Comparison of ENCODE assay signal across 9 cellular contexts in the genomic region with DNA sequence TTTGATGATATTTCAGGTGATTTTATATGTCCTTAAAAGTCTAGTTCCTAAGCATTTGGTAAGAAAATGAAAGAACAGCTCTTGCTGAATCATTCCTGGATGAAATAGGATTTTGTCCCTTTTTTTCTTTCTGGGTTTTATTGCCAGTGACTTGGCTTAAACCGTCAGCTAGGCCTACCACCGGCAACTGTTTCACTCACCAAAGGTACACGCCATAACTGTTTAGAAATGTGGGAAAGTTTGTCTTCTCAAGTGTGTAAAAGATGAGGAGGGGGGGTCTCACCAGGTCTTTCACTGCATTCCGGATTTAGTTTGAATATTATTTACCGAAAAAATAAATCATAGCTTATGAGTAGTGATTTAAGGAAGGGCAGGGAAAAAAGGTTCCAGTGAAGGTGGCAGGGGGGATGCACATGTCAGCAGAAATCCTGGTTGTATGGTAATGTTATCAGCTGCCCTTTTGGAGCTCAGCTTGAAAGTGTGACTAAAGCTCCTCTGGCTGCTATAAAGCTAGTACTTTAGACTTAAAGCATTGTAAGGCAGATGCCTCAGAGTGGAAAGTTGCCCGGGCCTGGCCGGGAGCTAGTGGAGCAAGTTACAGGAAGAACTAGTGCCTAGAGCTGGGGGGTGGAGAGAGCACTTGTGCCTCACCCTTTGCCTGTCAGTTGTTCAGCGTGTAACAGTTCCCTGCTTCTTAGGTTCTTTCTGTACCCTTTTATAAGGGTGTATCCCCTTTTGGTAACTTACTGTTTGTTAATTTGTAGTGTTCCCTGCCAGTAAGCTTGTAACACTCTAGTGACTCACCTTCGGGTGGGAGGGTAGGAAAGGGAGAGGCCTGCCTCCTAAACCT. TPM values are rescaled to one million over a fixed set of nuclear protein-coding genes. Genes with fewer than 3 reads are reported as not detected.
A peak's percentile ranks its signal among the peaks of the same experiment; 100 is the strongest.
DNase-seq lines count a peak whose midpoint lies in the region; ATAC-seq, FAIRE-seq and TF ChIP-seq lines count a peak whose summit lies in the region.
"Had no signal": no experiment of that assay in that cellular context is flagged by ENCODE, and none has a peak within 500 bp of the region (broad histone marks: within the 10 kb centered on the region; RNA-seq: fewer than 3 reads in every experiment).

No MANE protein-coding gene starts in this region.

- intact Hi-C loops in GM12878 (cut with micrococcal nuclease; ENCODE audit: unreplicated experiment): loop anchor here (5.0 kb wide), 3 partner anchors 149 to 686 kb away; a partner anchor contains a TSS

- ATAC-seq in GM12878 (peak; percentile 7), HG03439 (IDR thresholded peaks at IDR 0.05; ENCODE audit: unreplicated experiment) (no peak), GM18861 (IDR thresholded peaks at IDR 0.05; ENCODE audit: unreplicated experiment) (no peak), GM18858 (IDR thresholded peaks at IDR 0.05; ENCODE audit: unreplicated experiment) (no peak)

- H3K9ac ChIP-seq in GM12878 (ENCODE audit: control insufficient read depth, insufficient read depth, low read length): peak overlapping the region; percentile 76

- H3K36me3 ChIP-seq in Peyer's patch: no peaks in the 10 kb centered on the region
- no peaks in the 10 kb centered on the region for H3K36me3 ChIP-seq in GM12878 (ENCODE audit: control insufficient read depth in 2 of 2, insufficient read depth in 2 of 2, low read length in 1 of 2)
- H3K36me3 ChIP-seq in small intestine (ENCODE audit: control insufficient read depth in 2 of 2, insufficient read depth in 2 of 2, low read length in 2 of 2): no peaks in the 10 kb centered on the region

- FAIRE-seq in GM12878 (lab: Jason Lieb, UNC) (no peak), small intestine (lab: Jason Lieb, UNC) (no peak)
- FAIRE-seq: endometrium had no signal

- TF ChIP-seq EP300 in GM12878 (IDR thresholded peaks at IDR 0.05; ENCODE audit: borderline replicate concordance in 1 of 2, control insufficient read depth in 1 of 2, low read depth in 2 of 2, low read length in 2 of 2): no peak

- WGBS in GM12878 (ENCODE audit: insufficient coverage, insufficient replicate concordance, low lambda C conversion rate, missing lambda C conversion rate): 1% methylated on average over 9 of the region's 9 CpGs
- WGBS in small intestine, 3 donors: 3 to 34% (median 6%) methylated on average over 9 of the region's 9 CpGs

- CTCF ChIA-PET in GM12878 (lab: Yijun Ruan, JAX): interaction anchor here (0.6 to 3.9 kb wide), 18 partner anchors 10 to 692 kb away, joined by 3 to 18 read pairs (median 4); no protein-coding TSS in a partner anchor

- peak overlapping the region; percentile 89 for H3K4me2 ChIP-seq in GM12878 (ENCODE audit: control insufficient read depth, insufficient read depth)

- H3K4me3 ChIP-seq in Peyer's patch: peak overlapping the region in 3 of 4 donors; percentile 90 to 92 (median 91)
- peak overlapping the region; percentile 95 for H3K4me3 ChIP-seq in GM12878
- H3K4me3 ChIP-seq in small intestine (ENCODE audit: low read depth in 1 of 2, low read length in 2 of 2): peak overlapping the region; percentile 95 to 99

- H3K27ac ChIP-seq in Peyer's patch (peak overlapping the region; percentile 95 to 99 (median 99)), GM12878 (ENCODE audit: control insufficient read depth, insufficient read depth) (peak overlapping the region; percentile 96), small intestine (ENCODE audit: low read depth in 1 of 2, low read length in 1 of 2) (peak overlapping the region; percentile 98 to 99)

- POLR2A ChIA-PET in GM12878 (lab: Charles Lee): interaction anchor here (0.7 to 2.9 kb wide), 19 partner anchors 9 to 684 kb away, joined by 3 to 13 read pairs (median 4); a partner anchor contains a TSS

- peaks cover 80% of the 10 kb centered on the region for H3K79me2 ChIP-seq in GM12878 (ENCODE audit: control insufficient read depth, insufficient read depth, low read length)

- H4K20me1 ChIP-seq in GM12878 (ENCODE audit: control insufficient read depth, insufficient read depth): no peaks in the 10 kb centered on the region

- SMC1A ChIA-PET in GM12878 (lab: Charles Lee; ENCODE audit: uncharacterized antibody, unreplicated experiment): interaction anchor here (0.6 to 2.8 kb wide), 27 partner anchors 8 to 684 kb away, joined by 3 to 23 read pairs (median 3); a partner anchor contains a TSS

- in situ Hi-C loops in GM12878 (cut with MboI): no loop called here

- no peak for TF ChIP-seq CTCF in Peyer's patch (IDR thresholded peaks at IDR 0.05)
- TF ChIP-seq CTCF in GM12878 (IDR thresholded peaks at IDR 0.05 in 2 of 3, conservative IDR thresholded peaks at IDR 0.05 in 1 of 3; ENCODE audit: control insufficient read depth in 2 of 3, extremely low read depth in 1 of 3, insufficient read depth in 1 of 3, low read depth in 3 of 3, low read length in 3 of 3): no peak

- no peak overlapping the region for H2AFZ ChIP-seq in GM12878 (ENCODE audit: control insufficient read depth, low read depth, low read length)

- H3K27me3 ChIP-seq in Peyer's patch (no peaks in the 10 kb centered on the region), GM12878 (replicated peaks in 1 of 2; ENCODE audit: control insufficient read depth in 2 of 2, insufficient read depth in 2 of 2, low read length in 1 of 2) (0 out of 4 replicates have a peak, but pooled peaks cover 0 to 8% of the 10 kb centered on the region in 2 experiments), small intestine (ENCODE audit: control insufficient read depth in 2 of 2, insufficient read depth in 2 of 2, low read length in 2 of 2) (no peaks in the 10 kb centered on the region)

- RAD21 ChIA-PET in GM12878 (lab: Charles Lee; ENCODE audit: unreplicated experiment): interaction anchor here (0.6 to 5.4 kb wide), 22 partner anchors 8 to 684 kb away, joined by 3 to 30 read pairs (median 4); a partner anchor contains a TSS

- H3K9me3 ChIP-seq in Peyer's patch (no peaks in the 10 kb centered on the region), GM12878 (replicated peaks; ENCODE audit: control insufficient read depth, insufficient read depth, low read length) (no peaks in the 10 kb centered on the region), small intestine (ENCODE audit: control insufficient read depth, low read depth) (no peaks in the 10 kb centered on the region)

- TF ChIP-seq RAD21 in GM12878 (IDR thresholded peaks at IDR 0.05; ENCODE audit: insufficient read depth, low read depth, low read length): no peak

- peaks cover 0 to 57% (median 19%) of the 10 kb centered on the region in 4 donors for H3K4me1 ChIP-seq in Peyer's patch
- peaks cover 25% of the 10 kb centered on the region for H3K4me1 ChIP-seq in GM12878 (ENCODE audit: control insufficient read depth, insufficient read depth, low read length)
- peaks cover 14 to 34% of the 10 kb centered on the region in 2 donors for H3K4me1 ChIP-seq in small intestine (ENCODE audit: control insufficient read depth in 2 of 2, insufficient read depth in 1 of 2, low read depth in 1 of 2, low read length in 1 of 2)

- peak; percentile 16 for TF ChIP-seq POLR2A in GM19099 (IDR thresholded peaks at IDR 0.05; ENCODE audit: extremely low read depth, insufficient read length, low read depth)
- TF ChIP-seq POLR2A in Peyer's patch (IDR thresholded peaks at IDR 0.05): peak; percentile 85 to 95
- peak; percentile 58; the same call in 1 of the 2 replicates for TF ChIP-seq POLR2A in GM12878 (IDR thresholded peaks at IDR 0.05; ENCODE audit: low read depth, low read length)

- TSS peak; percentile 40 for BruUV-seq in GM12878 (replicated peaks; lab: Mats Ljungman, UMichigan)

- DNase-seq in Peyer's patch: peak; percentile 62 to 93 (median 87)
- no peak for DNase-seq in GM12878 (ENCODE audit: low read depth, low spot score)
- peak; percentile 85 for DNase-seq in iris pigment epithelial cell (ENCODE audit: low read depth)
- DNase-seq in small intestine: peak; percentile 96

TF ChIP-seq in GM12878, 131 proteins besides CTCF, POLR2A, EP300 and RAD21 (continues in another document):
- TF ChIP-seq SUPT20H (IDR thresholded peaks at IDR 0.05; ENCODE audit: borderline replicate concordance, control insufficient read depth, low read depth, low read length) (no peak), ZZZ3 (IDR thresholded peaks at IDR 0.05; ENCODE audit: control insufficient read depth, insufficient read length, low read depth) (no peak), ZBED1 (IDR thresholded peaks at IDR 0.05; ENCODE audit: borderline replicate concordance) (no peak), CREM (IDR thresholded peaks at IDR 0.05; ENCODE audit: low read depth) (no peak), HDGF (IDR thresholded peaks at IDR 0.05) (no peak), NR2C1 (IDR thresholded peaks at IDR 0.05) (no peak), SUZ12 (IDR thresholded peaks at IDR 0.05; ENCODE audit: unreplicated experiment) (no peak), CHD1 (IDR thresholded peaks at IDR 0.05; ENCODE audit: low read depth, low read length) (no peak)

RNA-seq across cellular contexts. Expression of a gene that starts 3.1 kb away (rescaled TPM):
- total RNA-seq in Peyer's patch (1,000 to 10,000 TPM in 3 of 4 donors, 100 to 1,000 TPM in 1; 229 to 4,700 (median 2,986) TPM), GM12878 (2014; rRNA removed) (247 and 262 TPM in 2 replicates), GM12878 (2014; rRNA removed; fragmentation: Illumina TruSeq; extraction: Trizol) (122 and 125 TPM in 2 replicates), GM12878 (2021) (359 and 374 TPM in 2 replicates)
- 448 and 474 TPM in 2 replicates for total RNA-seq in GM12878 (2013; cell fraction: nucleolus; rRNA removed)
- 247 TPM for polyA plus RNA-seq in GM12878 (2011; ENCODE audit: low read depth)
- polyA plus RNA-seq in GM12878 (2011; rRNA removed) (472 and 566 TPM in 2 replicates), GM12878 (2014; fragmentation: Illumina TruSeq; extraction: Trizol) (348 and 375 TPM in 2 replicates), GM12878 (2014; fragmentation: Nextera tagmentation; extraction: Ambion mirVana) (100 to 1,000 TPM; 113 to 151 TPM), GM12878 (2014; rRNA removed) (324 and 340 TPM in 2 replicates), GM12878 (2016; fragmentation: Nextera tagmentation; extraction: Ambion mirVana) (100 to 1,000 TPM; 308 to 318 TPM), small intestine (1,000 to 10,000 TPM in 2 of 3 donors, 100 to 1,000 TPM in 1; 921 to 1,048 (median 1,042) TPM)
- 544 and 594 TPM in 2 replicates for polyA plus RNA-seq in GM12878 (2011; cell fraction: cytosol; rRNA removed)
- 334 and 377 TPM in 2 replicates for polyA plus RNA-seq in GM12878 (2011; cell fraction: nucleus; rRNA removed)
- 277 and 312 TPM in 2 replicates for polyA plus RNA-seq in GM12878 (2012)
- polyA minus RNA-seq in GM12878 (2011; rRNA and poly(A)+ RNA removed): 882 and 896 TPM in 2 replicates
- polyA minus RNA-seq in GM12878 (2011; cell fraction: cytosol; rRNA and poly(A)+ RNA removed): 201 and 236 TPM in 2 replicates
- 193 and 239 TPM in 2 replicates for polyA minus RNA-seq in GM12878 (2011; cell fraction: nucleus; rRNA and poly(A)+ RNA removed)

Comparison
In these comparisons a context has a peak if more than half of its experiments do, and no peak if none do; other contexts are left out.
1. POLR2A ChIP-seq: peak in every context shown above with its lines; median percentile 90 in Peyer's patch; 58 in GM12878; 16 in GM19099.